Comparison of ENCODE assay signal across 8 cellular contexts in the genomic region with DNA sequence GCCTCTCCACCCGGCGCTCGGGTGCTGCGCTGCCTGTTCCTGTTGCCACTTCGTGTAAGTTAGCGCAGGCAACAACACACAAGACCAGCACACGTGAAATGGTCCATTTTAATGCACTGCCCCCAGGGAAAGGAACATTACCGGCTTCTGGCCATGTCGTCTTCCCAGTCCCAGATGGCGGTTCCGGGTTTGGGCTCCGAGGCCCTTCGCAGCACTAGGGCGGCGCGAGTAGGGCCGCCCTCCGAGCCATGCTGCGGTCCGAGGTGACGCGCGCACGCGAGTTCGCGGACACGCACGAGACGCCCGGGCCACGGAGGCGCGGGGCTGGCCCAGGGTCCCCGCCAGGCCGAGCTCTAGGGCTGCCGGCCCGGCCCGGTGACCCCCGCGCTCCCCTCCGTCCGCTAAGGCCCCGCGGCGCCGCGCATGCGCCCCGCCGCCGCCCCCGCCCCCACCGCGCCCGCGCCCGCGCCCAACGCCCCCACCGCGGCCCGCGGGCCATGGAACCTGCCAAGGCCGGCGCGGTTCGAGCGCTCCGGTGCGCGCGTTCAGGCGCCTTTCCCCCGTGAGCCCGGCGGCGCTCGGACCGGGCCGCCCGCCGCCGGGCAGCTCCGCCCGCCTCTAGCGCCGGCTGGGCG. TPM values are rescaled to one million over a fixed set of nuclear protein-coding genes. Genes with fewer than 3 reads are reported as not detected.
DNase-seq lines count a peak whose midpoint lies in the region; TF ChIP-seq lines count a peak whose summit lies in the region.

No MANE protein-coding gene starts in this region.

- WGBS in GM23248 (ENCODE audit: low coverage in 1 of 2, low lambda C conversion rate in 2 of 2, missing lambda C conversion rate in 2 of 2), 2 experiments = 3% methylated on average over 32 to 61 of the region's 89 CpGs
- 1% methylated on average over 7 of the region's 89 CpGs for WGBS in mammary epithelial cell (ENCODE audit: low coverage, missing lambda C conversion rate)

- CTCF ChIA-PET in mammary epithelial cell (lab: Charles Lee; ENCODE audit: low non-redundant PET) = no interaction called here

- in situ Hi-C loops in GM23248 (cut with MboI) (no loop called here), mammary epithelial cell (cut with MboI; ENCODE audit: low sequenced_read_pairs in 2 of 2) (loop anchor here in 1 of 2 donors (25.0 kb wide), 1 partner anchor 390 kb away; no protein-coding TSS in a partner anchor)

- H3F3A ChIP-seq in GM23248 (ENCODE audit: insufficient read depth) = 0 out of 2 replicates have a peak, but pooled peaks cover 7% of the 10 kb centered on the region

- no peaks in the 10 kb centered on the region for H4K20me1 ChIP-seq in GM23248 (ENCODE audit: insufficient read depth)
- H4K20me1 ChIP-seq in mammary epithelial cell (ENCODE audit: insufficient read depth, low read length) = no peaks in the 10 kb centered on the region

- H3K4me3 ChIP-seq in GM08714 (ENCODE audit: low read length) (peak overlapping the region; percentile 96), GM23248 (peak overlapping the region; percentile 81), LNCaP clone FGC (ENCODE audit: low read depth, low read length) (peak overlapping the region; percentile 77), WERI-Rb-1 (ENCODE audit: low read depth, low read length) (peak overlapping the region; percentile 79), mammary epithelial cell (replicated peaks in 1 of 3; ENCODE audit: insufficient read depth in 1 of 3, low read depth in 2 of 3, low read length in 3 of 3) (peak overlapping the region; percentile 84 to 95 (median 94))

- no peaks in the 10 kb centered on the region for H3K27me3 ChIP-seq in GM23248 (replicated peaks; ENCODE audit: insufficient read depth)
- no peaks in the 10 kb centered on the region for H3K27me3 ChIP-seq in WERI-Rb-1 (ENCODE audit: insufficient read depth, low read depth, severe bottlenecking)
- no peaks in the 10 kb centered on the region for H3K27me3 ChIP-seq in mammary epithelial cell (ENCODE audit: insufficient read depth, low read length)

- no peaks in the 10 kb centered on the region for H3K36me3 ChIP-seq in GM23248 (ENCODE audit: low read depth)
- H3K36me3 ChIP-seq in WERI-Rb-1 = peaks cover 21% of the 10 kb centered on the region
- peaks cover 2% of the 10 kb centered on the region for H3K36me3 ChIP-seq in mammary epithelial cell (ENCODE audit: insufficient read depth, low read length)

- H3K9me3 ChIP-seq in GM23248 (ENCODE audit: low read depth) (no peaks in the 10 kb centered on the region), WERI-Rb-1 (ENCODE audit: severe bottlenecking) (peaks cover 2% of the 10 kb centered on the region), mammary epithelial cell (replicated peaks; ENCODE audit: insufficient read depth, low read length) (no peaks in the 10 kb centered on the region)

- peak; percentile 80 for DNase-seq in GM23248
- no peak for DNase-seq in LNCaP clone FGC (ENCODE audit: low read depth)
- DNase-seq in WERI-Rb-1 = peak; percentile 55
- DNase-seq in mammary epithelial cell = peak; percentile 52
- DNase-seq in islet precursor cell = peak; percentile 67
- DNase-seq in stimulated activated CD4-positive, alpha-beta T cell treated with anti-CD3 and anti-CD28 coated beads, Interleukin-12 subunit alpha, Interleukin-12 subunit beta, amount 100 ng/mL, for 4 hours = peak; percentile 54
- DNase-seq in NCI-H526 treated with DMSO at 0.1 percent for 48 hours (lab: John Stamatoyannopoulos, UW) = no peak

- intact Hi-C loops in mammary epithelial cell (cut with micrococcal nuclease) = loop anchor here (1.0 kb wide), 2 partner anchors 16 to 161 kb away; no protein-coding TSS in a partner anchor

- peaks cover 89% of the 10 kb centered on the region for H3K79me2 ChIP-seq in GM23248 (ENCODE audit: insufficient read depth)
- peaks cover 82% of the 10 kb centered on the region for H3K79me2 ChIP-seq in mammary epithelial cell (ENCODE audit: insufficient read depth, low read length)

- peak overlapping the region; percentile 81 for H3K27ac ChIP-seq in GM23248
- H3K27ac ChIP-seq in WERI-Rb-1 = peak overlapping the region; percentile 99
- peak overlapping the region; percentile 81 for H3K27ac ChIP-seq in mammary epithelial cell (ENCODE audit: insufficient read depth, low read depth, low read length)

- H2AFZ ChIP-seq in GM23248 (peak overlapping the region; percentile 79), mammary epithelial cell (ENCODE audit: low read depth, low read length) (peak overlapping the region; percentile 95)

- dilution Hi-C loops in mammary epithelial cell (cut with HindIII; ENCODE audit: low sequenced_read_pairs) = no loop called here

- TF ChIP-seq CTCF in LNCaP clone FGC (IDR thresholded peaks at IDR 0.05; ENCODE audit: control insufficient read depth, extremely low read depth, insufficient read depth) (no peak), WERI-Rb-1 (IDR thresholded peaks at IDR 0.05; ENCODE audit: low read depth, low read length) (no peak), mammary epithelial cell (conservative IDR thresholded peaks at IDR 0.05 in 1 of 2, IDR thresholded peaks at IDR 0.05 in 1 of 2; ENCODE audit: extremely low read depth in 1 of 2, insufficient read depth in 1 of 2, low read depth in 1 of 2, low read length in 2 of 2) (no peak)

- H3K4me2 ChIP-seq in GM23248 (ENCODE audit: unreplicated experiment) (peak overlapping the region; percentile 97), mammary epithelial cell (ENCODE audit: insufficient read depth, low read depth, low read length) (peak overlapping the region; percentile 98)

- no peaks in the 10 kb centered on the region for H3K9me2 ChIP-seq in GM23248 (ENCODE audit: insufficient read depth)

- H3K9ac ChIP-seq in GM23248 (peak overlapping the region; percentile 93), mammary epithelial cell (ENCODE audit: insufficient read depth, low read length) (peak overlapping the region; percentile 92)

- TSS peak; percentile 39 for BruUV-seq in mammary epithelial cell (replicated peaks; lab: Mats Ljungman, UMichigan)

- H3K4me1 ChIP-seq in GM23248 (ENCODE audit: insufficient read depth) = peaks cover 7% of the 10 kb centered on the region
- H3K4me1 ChIP-seq in mammary epithelial cell (ENCODE audit: insufficient read depth, low read length) = peaks cover 12% of the 10 kb centered on the region

RNA-seq across cellular contexts. Expression of a gene that starts 0.4 kb away (rescaled TPM):
- total RNA-seq in GM23248 (2014; rRNA removed; shearing (Covaris generic)) = 5.1 and 12.4 TPM in 2 replicates
- 2.4 and 4.6 TPM in 2 replicates for polyA plus RNA-seq in GM23248 (2016; fragmentation: Nextera tagmentation; extraction: Ambion mirVana)
- 10 to 100 TPM; 10.2 to 13.0 TPM for total RNA-seq in mammary epithelial cell
- 3.1 TPM for polyA plus RNA-seq in mammary epithelial cell
- polyA minus RNA-seq in mammary epithelial cell = 84.8 TPM

Comparison
In these comparisons a context has a peak if more than half of its experiments do, and no peak if none do; other contexts are left out.
1. DNase-seq: peak in GM23248 (single experiment), WERI-Rb-1 (single experiment), mammary epithelial cell (single experiment), islet precursor cell (single experiment) and stimulated activated CD4-positive, alpha-beta T cell treated with anti-CD3 and anti-CD28 coated beads, Interleukin-12 subunit alpha, Interleukin-12 subunit beta, amount 100 ng/mL, for 4 hours (single experiment); none in LNCaP clone FGC (single experiment) and NCI-H526 treated with DMSO at 0.1 percent for 48 hours (single experiment).
2. Peak in every context shown above with its lines, with median percentiles within 50 percentile points of each other: H3K4me3 ChIP-seq and H3K27ac ChIP-seq.